Comparison of ENCODE assay signal across 19 cellular contexts in the genomic region with DNA sequence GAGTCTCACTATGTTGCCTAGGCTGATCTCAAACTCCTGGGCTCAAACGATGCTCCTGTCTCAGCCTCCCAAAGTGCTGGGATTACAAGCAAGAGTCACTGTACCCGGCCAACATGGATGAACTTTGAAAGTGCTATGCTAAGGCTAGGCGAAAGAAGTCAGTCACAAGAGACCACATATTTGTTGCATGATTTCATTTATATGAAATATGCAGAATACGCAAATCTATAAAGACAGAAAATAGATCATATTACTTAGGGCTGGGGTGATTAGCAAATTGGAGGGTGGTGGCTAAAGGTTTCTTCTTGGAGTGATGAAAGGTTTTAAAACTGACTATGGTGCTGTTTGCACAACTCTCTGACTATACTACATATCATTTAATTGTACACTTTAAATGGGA. TPM values are rescaled to one million over a fixed set of nuclear protein-coding genes. Genes with fewer than 3 reads are reported as not detected.
DNase-seq lines count a peak whose midpoint lies in the region; ATAC-seq, FAIRE-seq and TF ChIP-seq lines count a peak whose summit lies in the region.
"Had no signal": no experiment of that assay in that cellular context is flagged by ENCODE, and none has a peak within 500 bp of the region (broad histone marks: within the 10 kb centered on the region; RNA-seq: fewer than 3 reads in every experiment).

No MANE protein-coding gene starts in this region.

- peaks cover 10% of the 10 kb centered on the region for H3K36me3 Mint-ChIP-seq in CD8-positive, alpha-beta T cell
- H3K36me3 Mint-ChIP-seq in WTC11 = peaks cover 4% of the 10 kb centered on the region; the same call in 1 of the 2 replicates
- no peaks in the 10 kb centered on the region for H3K36me3 Mint-ChIP-seq in glutamatergic neuron (ENCODE audit: unreplicated experiment)

- no peaks in the 10 kb centered on the region for H3K27me3 Mint-ChIP-seq in CD8-positive, alpha-beta T cell (ENCODE audit: low read depth)
- H3K27me3 Mint-ChIP-seq in WTC11 (ENCODE audit: low read depth) (peaks cover 37% of the 10 kb centered on the region), glutamatergic neuron (ENCODE audit: unreplicated experiment) (peaks cover 5% of the 10 kb centered on the region)

- CTCF ChIA-PET in A549 (lab: Yijun Ruan, JAX) = interaction anchor here (0.7 to 14.3 kb wide), 6 partner anchors 9 to 71 kb away, joined by 3 to 87 read pairs (median 5); no protein-coding TSS in a partner anchor
- CTCF ChIA-PET in CD8-positive, alpha-beta T cell (lab: Charles Lee) = interaction anchor here (1.0 to 2.8 kb wide), 2 partner anchors 9 to 39 kb away, joined by 3 to 18 read pairs; no protein-coding TSS in a partner anchor
- CTCF ChIA-PET in WTC11 (lab: Charles Lee) = interaction anchor here (3.0 to 3.2 kb wide), 2 partner anchors 15 to 72 kb away, joined by 17 to 20 read pairs; no protein-coding TSS in a partner anchor

- no peak overlapping the region for H3K18ac ChIP-seq in neuronal stem cell (ENCODE audit: low read length)

- H3K27ac Mint-ChIP-seq in CD8-positive, alpha-beta T cell = no peak overlapping the region
- H3K27ac Mint-ChIP-seq in WTC11 (no peak overlapping the region), glutamatergic neuron (ENCODE audit: unreplicated experiment) (no peak overlapping the region)

- no peaks in the 10 kb centered on the region for H3K36me3 ChIP-seq in CD8-positive, alpha-beta T cell (ENCODE audit: insufficient read depth, low read length)
- H3K36me3 ChIP-seq in neuronal stem cell (replicated peaks in 1 of 2; ENCODE audit: control insufficient read depth in 2 of 2, insufficient read depth in 2 of 2, low read length in 2 of 2) = peaks cover 0 to 13% of the 10 kb centered on the region in 2 donors

- H3K27me3 ChIP-seq in CD8-positive, alpha-beta T cell (ENCODE audit: insufficient read depth, low read length) = no peaks in the 10 kb centered on the region
- H3K27me3 ChIP-seq in neuronal stem cell (ENCODE audit: control insufficient read depth in 3 of 3, insufficient read depth in 3 of 3, low read depth in 1 of 3, low read length in 3 of 3) = peaks cover 0 to 14% (median 2%) of the 10 kb centered on the region in 3 experiments
- H3K27me3 ChIP-seq: BLaER1, body of pancreas, thyroid gland had no signal

- peaks cover 33% of the 10 kb centered on the region for H3K4me1 Mint-ChIP-seq in CD8-positive, alpha-beta T cell (ENCODE audit: low read depth)
- H3K4me1 Mint-ChIP-seq in WTC11 (peaks cover 23% of the 10 kb centered on the region), glutamatergic neuron (ENCODE audit: low read depth, unreplicated experiment) (peaks cover 20% of the 10 kb centered on the region)

- peak overlapping the region; percentile 86 for H3K4me3 Mint-ChIP-seq in CD8-positive, alpha-beta T cell
- H3K4me3 Mint-ChIP-seq in WTC11 (peak overlapping the region; percentile 86), glutamatergic neuron (ENCODE audit: unreplicated experiment) (peak overlapping the region; percentile 84)

- ATAC-seq in A549 (no peak), WTC11 (no peak), left cardiac atrium (no peak)
- no peak for ATAC-seq in CD8-positive, alpha-beta T cell
- ATAC-seq: activated CD4-positive, CD25-positive, alpha-beta regulatory T cell treated with anti-CD3 and anti-CD28 coated beads, Interleukin-2, amount 50 U/mL, for 24 hours; body of pancreas; GM12878; PC-3 had no signal

- intact Hi-C loops in CD8-positive, alpha-beta T cell (cut with DNase I, micrococcal nuclease) = loop anchor here in 1 of 2 experiments (5.0 kb wide), 2 partner anchors 72 to 133 kb away; partner anchors contain the start of genes ELOB and PKMYT1
- intact Hi-C loops in left cardiac atrium (cut with DNase I) = no loop called here

- TF ChIP-seq CTCF in A549 (IDR thresholded peaks at IDR 0.05) = no peak
- TF ChIP-seq CTCF in CD8-positive, alpha-beta T cell (IDR thresholded peaks at IDR 0.05) = no peak
- TF ChIP-seq CTCF in WTC11 (IDR thresholded peaks at IDR 0.05) = no peak
- no peak for TF ChIP-seq CTCF in glutamatergic neuron (IDR thresholded peaks at IDR 0.05; ENCODE audit: partially characterized antibody, unreplicated experiment)

- H3K4me1 ChIP-seq in A549 (peaks cover 25% of the 10 kb centered on the region), neuronal stem cell (ENCODE audit: control insufficient read depth in 2 of 2, insufficient read depth in 1 of 2, low read depth in 1 of 2, low read length in 2 of 2) (peaks cover 5 to 9% of the 10 kb centered on the region in 2 donors)
- peaks cover 19% of the 10 kb centered on the region for H3K4me1 ChIP-seq in CD8-positive, alpha-beta T cell (ENCODE audit: insufficient read depth, low read length)

- no peak overlapping the region for H2AK5ac ChIP-seq in neuronal stem cell (ENCODE audit: low read depth, low read length)

- H3K4me2 ChIP-seq in A549 = no peak overlapping the region
- H3K4me2 ChIP-seq in neuronal stem cell (ENCODE audit: insufficient read depth, low read length, poor library complexity, severe bottlenecking) = no peak overlapping the region

- no peak overlapping the region for H3K23ac ChIP-seq in neuronal stem cell (ENCODE audit: low read depth, low read length, poor library complexity)

- TF ChIP-seq EP300 in A549 (IDR thresholded peaks at IDR 0.05) = no peak

- H4K91ac ChIP-seq in neuronal stem cell (ENCODE audit: low read depth, low read length, poor library complexity) = no peak overlapping the region

- no peak overlapping the region for H2BK15ac ChIP-seq in neuronal stem cell (ENCODE audit: low read length)

- FAIRE-seq in A549 (lab: Jason Lieb, UNC) = no peak
- FAIRE-seq: GM12878, keratinocyte had no signal

- no peaks in the 10 kb centered on the region for H3K9me3 Mint-ChIP-seq in CD8-positive, alpha-beta T cell
- H3K9me3 Mint-ChIP-seq in WTC11 (peaks cover 10% of the 10 kb centered on the region), glutamatergic neuron (ENCODE audit: unreplicated experiment) (peaks cover 12% of the 10 kb centered on the region)

- DNase-seq in A549 (ENCODE audit: low read depth in 1 of 2, low spot score in 1 of 2) = no peak
- no peak for DNase-seq in CD8-positive, alpha-beta T cell
- DNase-seq in WTC11 (ENCODE audit: low spot score) = no peak
- DNase-seq in glutamatergic neuron = no peak
- DNase-seq in AG08396 (ENCODE audit: low spot score) = no peak
- no peak for DNase-seq in left cardiac atrium
- DNase-seq in neuronal stem cell (ENCODE audit: low spot score) = no peak
- no peak for DNase-seq in D341Med (ENCODE audit: low spot score)
- DNase-seq: body of pancreas; effector memory CD4-positive, alpha-beta T cell; NCI-H1694 treated with DMSO at 0.1 percent for 48 hours; PC-3; thyroid gland had no signal

- no peak for TF ChIP-seq POLR2A in A549 (IDR thresholded peaks at IDR 0.05; ENCODE audit: low read length)

- H4K8ac ChIP-seq in neuronal stem cell (ENCODE audit: low read depth, low read length) = no peak overlapping the region

- no peak overlapping the region for H3K14ac ChIP-seq in neuronal stem cell (ENCODE audit: low read length)

- POLR2A ChIA-PET in A549 (lab: Yijun Ruan, JAX) (no interaction called here), WTC11 (lab: Charles Lee) (no interaction called here)
- POLR2A ChIA-PET in CD8-positive, alpha-beta T cell (lab: Charles Lee) = no interaction called here

- no peak overlapping the region for H3K4ac ChIP-seq in neuronal stem cell (ENCODE audit: low read length)

- H3K27ac ChIP-seq in A549 (no peak overlapping the region), neuronal stem cell (replicated peaks; ENCODE audit: low read length) (no peak overlapping the region)
- no peak overlapping the region for H3K27ac ChIP-seq in CD8-positive, alpha-beta T cell (ENCODE audit: low read depth, low read length)
- H3K27ac ChIP-seq: BLaER1, thyroid gland had no signal

- WGBS in A549 (ENCODE audit: missing lambda C conversion rate) = 18% methylated on average over 4 of the region's 4 CpGs
- no CpG with 5 or more reads among the region's 4 CpGs for WGBS in neuronal stem cell (ENCODE audit: extremely low coverage in 2 of 2, insufficient read length in 2 of 2, insufficient replicate concordance in 1 of 2), 2 donors

- no peak overlapping the region for H2AFZ ChIP-seq in neuronal stem cell (ENCODE audit: low read length)

- H2BK120ac ChIP-seq in neuronal stem cell (ENCODE audit: low read depth, low read length) = no peak overlapping the region

- H2BK12ac ChIP-seq in neuronal stem cell (ENCODE audit: low read length) = no peak overlapping the region

- H3K9ac ChIP-seq in neuronal stem cell (ENCODE audit: low read depth, low read length, poor library complexity) = no peak overlapping the region
- H3K9ac ChIP-seq: BLaER1 had no signal

- H3K9me3 ChIP-seq in A549 = no peaks in the 10 kb centered on the region
- no peaks in the 10 kb centered on the region for H3K9me3 ChIP-seq in CD8-positive, alpha-beta T cell (ENCODE audit: low read length)
- peaks cover 0 to 2% of the 10 kb centered on the region in 2 donors for H3K9me3 ChIP-seq in neuronal stem cell (replicated peaks in 1 of 2; ENCODE audit: control insufficient read depth in 2 of 2, insufficient read depth in 1 of 2, low read depth in 1 of 2, low read length in 2 of 2)
- H3K9me3 ChIP-seq: BLaER1, body of pancreas, thyroid gland had no signal

- H3K79me1 ChIP-seq in neuronal stem cell (ENCODE audit: low read depth, low read length) = peaks cover 2% of the 10 kb centered on the region

- no peak for TF ChIP-seq RAD21 in A549 (conservative IDR thresholded peaks at IDR 0.05 in 1 of 2, IDR thresholded peaks at IDR 0.05 in 1 of 2)

- H3K4me3 ChIP-seq in A549 (no peak overlapping the region), neuronal stem cell (ENCODE audit: low read length in 2 of 2) (no peak overlapping the region)
- no peak overlapping the region for H3K4me3 ChIP-seq in CD8-positive, alpha-beta T cell (ENCODE audit: low read depth, low read length)
- H3K4me3 ChIP-seq: body of pancreas, thyroid gland had no signal

- H2BK5ac ChIP-seq in neuronal stem cell (ENCODE audit: low read length) = no peak overlapping the region

RNA-seq across cellular contexts. Expression of gene FLYWCH1, which starts 1.3 kb away (rescaled TPM):
- 9.3 and 10.6 TPM in 2 replicates for polyA plus RNA-seq in A549 (2011; rRNA removed)
- 25.4 and 33.8 TPM in 2 replicates for polyA plus RNA-seq in A549 (2012; cell fraction: cytosol; rRNA removed)
- 108 and 114 TPM in 2 replicates for polyA plus RNA-seq in A549 (2012; cell fraction: nucleus; rRNA removed)
- polyA plus RNA-seq in A549 (2017; fragmentation: RNase III; extraction: RNeasy Plus Mini Kit Qiagen cat#74134 plus additional on column Dnase treatment) = 20.5 to 22.5 TPM (median 22.3 TPM) in 3 replicates
- 6.8 and 12.8 TPM in 2 replicates for polyA minus RNA-seq in A549 (2011; rRNA and poly(A)+ RNA removed)
- total RNA-seq in CD8-positive, alpha-beta T cell = 10 to 100 TPM; 89.1 to 92.6 TPM
- total RNA-seq in WTC11 (2021) = 27.2 to 34.2 TPM (median 32.6 TPM) in 3 replicates
- 77.1 TPM for total RNA-seq in glutamatergic neuron (ENCODE audit: unreplicated experiment)
- 10 to 100 TPM; 31.4 to 35.1 TPM for total RNA-seq in left cardiac atrium
- polyA plus RNA-seq in neuronal stem cell (2013, experiment 1 of 2) = 8.3 TPM
- polyA plus RNA-seq in neuronal stem cell (2013, experiment 2 of 2) = 8.3 TPM

RNA-seq across cellular contexts. Expression of gene FLYWCH2, which starts 27.4 kb away (rescaled TPM):
- polyA plus RNA-seq in A549 (2011; rRNA removed) (22.7 and 23.2 TPM in 2 replicates), A549 (2017; fragmentation: RNase III; extraction: RNeasy Plus Mini Kit Qiagen cat#74134 plus additional on column Dnase treatment) (40.1 to 42.1 TPM (median 41.2 TPM) in 3 replicates)
- 67.8 and 89.3 TPM in 2 replicates for polyA plus RNA-seq in A549 (2012; cell fraction: cytosol; rRNA removed)
- 52.7 and 59.0 TPM in 2 replicates for polyA plus RNA-seq in A549 (2012; cell fraction: nucleus; rRNA removed)
- polyA minus RNA-seq in A549 (2011; rRNA and poly(A)+ RNA removed) = 6.4 and 7.4 TPM in 2 replicates
- 10 to 100 TPM in 1 of 2 experiments, 1 to 10 TPM in 1; 9.3 to 10.9 TPM for total RNA-seq in CD8-positive, alpha-beta T cell
- total RNA-seq in WTC11 (2021) (19.7 to 25.0 TPM (median 20.7 TPM) in 3 replicates), glutamatergic neuron (ENCODE audit: unreplicated experiment) (30.5 TPM), left cardiac atrium (10 to 100 TPM; 27.1 to 29.1 TPM)
- 25.5 TPM for polyA plus RNA-seq in neuronal stem cell (2013, experiment 1 of 2)
- polyA plus RNA-seq in neuronal stem cell (2013, experiment 2 of 2) = 24.0 TPM

RNA-seq across cellular contexts. Expression of gene PRSS22, which starts 52.5 kb away (rescaled TPM):
- not detected in 2 replicates for polyA plus RNA-seq in A549 (2011; rRNA removed)
- polyA plus RNA-seq in A549 (2012; cell fraction: cytosol; rRNA removed) = 0.08 and 0.12 TPM in 2 replicates
- polyA plus RNA-seq in A549 (2012; cell fraction: nucleus; rRNA removed) = 0.18 and 0.45 TPM in 2 replicates
- polyA plus RNA-seq in A549 (2017; fragmentation: RNase III; extraction: RNeasy Plus Mini Kit Qiagen cat#74134 plus additional on column Dnase treatment) = 0.10 to 0.33 TPM in 2 of 3 replicates, not detected in the other
- polyA minus RNA-seq in A549 (2011; rRNA and poly(A)+ RNA removed) = not detected in 2 replicates
- 1 to 10 TPM; 2.1 to 2.4 TPM for total RNA-seq in CD8-positive, alpha-beta T cell
- total RNA-seq in WTC11 (2021) = 2.3 to 3.9 TPM (median 3.0 TPM) in 3 replicates
- total RNA-seq in glutamatergic neuron (ENCODE audit: unreplicated experiment) = not detected
- not detected for total RNA-seq in left cardiac atrium
- not detected for polyA plus RNA-seq in neuronal stem cell (2013, experiment 1 of 2)
- not detected for polyA plus RNA-seq in neuronal stem cell (2013, experiment 2 of 2)
- total RNA-seq: GM12878, NCI-H460 had no signal
- polyA plus RNA-seq: GM12878 had no signal

RNA-seq across cellular contexts. Expression of gene KREMEN2, which starts 53.6 kb away (rescaled TPM):
- polyA plus RNA-seq in A549 (2011; rRNA removed) = 0.28 and 0.35 TPM in 2 replicates
- 1.9 and 3.0 TPM in 2 replicates for polyA plus RNA-seq in A549 (2012; cell fraction: cytosol; rRNA removed)
- polyA plus RNA-seq in A549 (2012; cell fraction: nucleus; rRNA removed) = 7.3 and 11.0 TPM in 2 replicates
- polyA plus RNA-seq in A549 (2017; fragmentation: RNase III; extraction: RNeasy Plus Mini Kit Qiagen cat#74134 plus additional on column Dnase treatment) = 1.4 to 1.6 TPM (median 1.5 TPM) in 3 replicates
- 0.15 TPM in 1 of 2 replicates, not detected in the other for polyA minus RNA-seq in A549 (2011; rRNA and poly(A)+ RNA removed)
- total RNA-seq in CD8-positive, alpha-beta T cell = not detected
- total RNA-seq in WTC11 (2021) = 7.5 to 8.6 TPM (median 8.5 TPM) in 3 replicates
- 12.8 TPM for total RNA-seq in glutamatergic neuron (ENCODE audit: unreplicated experiment)
- not detected for total RNA-seq in left cardiac atrium
- 3.8 TPM for polyA plus RNA-seq in neuronal stem cell (2013, experiment 1 of 2)
- polyA plus RNA-seq in neuronal stem cell (2013, experiment 2 of 2) = 3.9 TPM
- total RNA-seq: mononuclear cell, thyroid gland had no signal

RNA-seq across cellular contexts. Expression of gene PAQR4, which starts 58.7 kb away (rescaled TPM):
- 8.0 and 9.0 TPM in 2 replicates for polyA plus RNA-seq in A549 (2011; rRNA removed)
- 22.4 and 35.8 TPM in 2 replicates for polyA plus RNA-seq in A549 (2012; cell fraction: cytosol; rRNA removed)
- 57.2 and 62.4 TPM in 2 replicates for polyA plus RNA-seq in A549 (2012; cell fraction: nucleus; rRNA removed)
- 17.5 to 18.6 TPM (median 18.5 TPM) in 3 replicates for polyA plus RNA-seq in A549 (2017; fragmentation: RNase III; extraction: RNeasy Plus Mini Kit Qiagen cat#74134 plus additional on column Dnase treatment)
- polyA minus RNA-seq in A549 (2011; rRNA and poly(A)+ RNA removed) = 7.6 and 9.4 TPM in 2 replicates
- under 1 TPM; 0.14 to 0.22 TPM for total RNA-seq in CD8-positive, alpha-beta T cell
- total RNA-seq in WTC11 (2021) = 21.1 to 32.4 TPM (median 21.5 TPM) in 3 replicates
- 69.1 TPM for total RNA-seq in glutamatergic neuron (ENCODE audit: unreplicated experiment)
- 10 to 100 TPM in 1 of 2 donors, 1 to 10 TPM in 1; 5.8 to 10.1 TPM for total RNA-seq in left cardiac atrium
- polyA plus RNA-seq in neuronal stem cell (2013, experiment 1 of 2) = 17.5 TPM
- polyA plus RNA-seq in neuronal stem cell (2013, experiment 2 of 2) = 16.7 TPM
